10 cellular contexts compared by ENCODE assay signal in genomic region chr12:48937170-48937569, GRCh38. TPM values are rescaled to one million over a fixed set of nuclear protein-coding genes. Genes with fewer than 3 reads are reported as not detected.
DNase-seq lines count a peak whose midpoint lies in the region; ATAC-seq and TF ChIP-seq lines count a peak whose summit lies in the region.
"Had no signal": no experiment of that assay in that cellular context is flagged by ENCODE, and none has a peak within 500 bp of the region (broad histone marks: within the 10 kb centered on the region; RNA-seq: fewer than 3 reads in every experiment).

No MANE protein-coding gene starts in this region.

- H3F3A ChIP-seq in PC-3 (ENCODE audit: low read length, unreplicated experiment) = no peaks in the 10 kb centered on the region

- peaks cover 6% of the 10 kb centered on the region for H3K79me2 ChIP-seq in PC-3 (ENCODE audit: low read length)

- peaks cover 50% of the 10 kb centered on the region for H3K36me3 ChIP-seq in PC-3 (ENCODE audit: low read depth, low read length)
- H3K36me3 ChIP-seq: ovary had no signal

- 0 out of 2 replicates have a peak, but pooled peaks cover 5% of the 10 kb centered on the region for H4K20me1 ChIP-seq in PC-3 (ENCODE audit: low read length)

- POLR2A ChIA-PET in PC-3 (lab: Charles Lee; ENCODE audit: unreplicated experiment) = no interaction called here

- no peaks in the 10 kb centered on the region for H3K9me2 ChIP-seq in PC-3 (replicated peaks; ENCODE audit: low read length)

- ATAC-seq in PC-3 (0 out of 2 replicates have a peak, but pooled peaks have one; percentile 19), HG02970 (IDR thresholded peaks at IDR 0.05; ENCODE audit: low FRiP score, unreplicated experiment) (no peak), GM18868 (IDR thresholded peaks at IDR 0.05; ENCODE audit: unreplicated experiment) (no peak)

- no peaks in the 10 kb centered on the region for H3K27me3 ChIP-seq in PC-3 (ENCODE audit: low read length)
- H3K27me3 ChIP-seq: left lung, ovary, suprapubic skin had no signal

- TF ChIP-seq CTCF in GM12873 (IDR thresholded peaks at IDR 0.05; ENCODE audit: insufficient read depth, low read depth, low read length, missing control alignments) = peak; percentile 35
- peak; percentile 45 for TF ChIP-seq CTCF in PC-3 (conservative IDR thresholded peaks at IDR 0.05; ENCODE audit: low read depth, low read length)

- no peak overlapping the region for H2AFZ ChIP-seq in PC-3 (ENCODE audit: low read length)

- CTCF ChIA-PET in PC-3 (lab: Charles Lee) = no interaction called here

- H3K9me3 ChIP-seq in PC-3 (ENCODE audit: low read length) = no peaks in the 10 kb centered on the region
- H3K9me3 ChIP-seq: left lung, ovary, suprapubic skin had no signal

- no peak overlapping the region for H3K9ac ChIP-seq in PC-3 (ENCODE audit: low read length)

- H3K27ac ChIP-seq in PC-3 (ENCODE audit: low read length) = no peak overlapping the region
- H3K27ac ChIP-seq: left lung, ovary, suprapubic skin had no signal

- intact Hi-C loops in PC-3 (cut with micrococcal nuclease) = no loop called here

- no TSS peak for BruUV-seq in PC-3 (replicated peaks; lab: Mats Ljungman, UMichigan)

- H3K4me2 ChIP-seq in PC-3 (ENCODE audit: low read length) = no peak overlapping the region

- no peak for DNase-seq in PC-3
- DNase-seq in islet precursor cell = peak; percentile 66
- no peak for DNase-seq in NCI-H526 treated with DMSO at 0.1 percent for 48 hours (lab: John Stamatoyannopoulos, UW)
- DNase-seq: T-helper 9 cell had no signal

- H3K4me3 ChIP-seq in PC-3 (ENCODE audit: low read length) = no peak overlapping the region
- H3K4me3 ChIP-seq: left lung, ovary, suprapubic skin had no signal

- no peaks in the 10 kb centered on the region for H3K4me1 ChIP-seq in PC-3 (ENCODE audit: insufficient read depth, low read length)

RNA-seq across cellular contexts. Expression of gene FKBP11, which starts 11.9 kb away (rescaled TPM):
- 9.7 and 16.4 TPM in 2 replicates for total RNA-seq in PC-3 (2014; rRNA removed)

RNA-seq across cellular contexts. Expression of gene ARF3, which starts 20.1 kb away (rescaled TPM):
- total RNA-seq in PC-3 (2014; rRNA removed) = 85.5 and 93.0 TPM in 2 replicates

RNA-seq across cellular contexts. Expression of gene WNT10B, which starts 34.4 kb away (rescaled TPM):
- 3.7 and 7.4 TPM in 2 replicates for total RNA-seq in PC-3 (2014; rRNA removed)

RNA-seq across cellular contexts. Expression of gene WNT1, which starts 41.0 kb away (rescaled TPM):
- total RNA-seq in PC-3 (2014; rRNA removed) = not detected in 2 replicates
- total RNA-seq: left lung, ovary, suprapubic skin had no signal
